Comparison of ENCODE assay signal across 8 cellular contexts in the genomic region with DNA sequence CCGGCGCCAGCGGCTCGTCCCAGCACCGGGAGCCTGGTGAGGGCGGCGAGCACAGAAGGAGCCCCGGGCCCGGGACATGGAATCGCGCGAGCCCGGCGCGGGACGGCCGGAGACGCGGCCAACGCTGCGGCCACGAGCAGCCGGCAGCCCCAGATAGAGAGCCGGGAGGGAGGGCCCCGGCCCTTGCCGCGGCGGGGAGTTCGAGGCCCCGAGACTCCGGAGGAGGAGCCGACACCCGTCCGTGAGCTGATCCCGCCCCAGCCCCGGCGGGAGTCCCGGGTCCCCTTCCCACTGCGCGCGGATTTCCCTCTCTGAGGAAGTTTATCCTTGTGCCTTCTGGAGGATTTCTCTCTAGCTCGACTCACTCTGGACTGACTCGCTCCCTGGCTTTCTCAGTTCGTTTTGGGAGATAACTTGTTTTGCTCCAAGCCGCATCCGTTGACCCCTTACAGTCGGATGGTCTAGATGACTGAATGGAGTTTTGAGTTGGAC. TPM values are rescaled to one million over a fixed set of nuclear protein-coding genes. Genes with fewer than 3 reads are reported as not detected.
DNase-seq lines count a peak whose midpoint lies in the region; ATAC-seq and TF ChIP-seq lines count a peak whose summit lies in the region.

No MANE protein-coding gene starts in this region.

- peak overlapping the region; percentile 75 for H3K4me3 ChIP-seq in GM08714 (ENCODE audit: low read length)
- peak overlapping the region; percentile 89 for H3K4me3 ChIP-seq in H7 (ENCODE audit: insufficient read depth, low read depth, low read length)
- H3K4me3 ChIP-seq in prostate gland, result peak overlapping the region; percentile 76 to 87

- H3K4me3 Mint-ChIP-seq in activated naive CD4-positive, alpha-beta T cell treated with anti-CD3 and anti-CD28 coated beads, Interleukin-2, amount 50 U/mL, for 24 hours, result peak overlapping the region; percentile 95

- H3K9me3 ChIP-seq in prostate gland, result no peaks in the 10 kb centered on the region

- H3K9me3 Mint-ChIP-seq in activated naive CD4-positive, alpha-beta T cell treated with anti-CD3 and anti-CD28 coated beads, Interleukin-2, amount 50 U/mL, for 24 hours, result no peaks in the 10 kb centered on the region

- H3K27me3 ChIP-seq in H7 (ENCODE audit: control insufficient read depth, insufficient read depth, low read length) (no peaks in the 10 kb centered on the region), prostate gland (replicated peaks; ENCODE audit: insufficient read depth) (no peaks in the 10 kb centered on the region)

- ATAC-seq in left cardiac atrium (peak; percentile 39 to 53), HG03196 (IDR thresholded peaks at IDR 0.05; ENCODE audit: unreplicated experiment) (no peak)

- H3K36me3 ChIP-seq in H7 (replicated peaks; ENCODE audit: control insufficient read depth, insufficient read depth, low read length) (no peaks in the 10 kb centered on the region; the same call in 1 of the 2 replicates), prostate gland (no peaks in the 10 kb centered on the region)

- H3K27me3 Mint-ChIP-seq in activated naive CD4-positive, alpha-beta T cell treated with anti-CD3 and anti-CD28 coated beads, Interleukin-2, amount 50 U/mL, for 24 hours, result peaks cover 48% of the 10 kb centered on the region

- under 1% methylated on average over 47 of the region's 47 CpGs for WGBS in prostate gland

- peaks cover 35% of the 10 kb centered on the region for H3K4me1 Mint-ChIP-seq in activated naive CD4-positive, alpha-beta T cell treated with anti-CD3 and anti-CD28 coated beads, Interleukin-2, amount 50 U/mL, for 24 hours

- peak overlapping the region; percentile 95 to 97 for H3K27ac ChIP-seq in prostate gland

- H3K27ac Mint-ChIP-seq in activated naive CD4-positive, alpha-beta T cell treated with anti-CD3 and anti-CD28 coated beads, Interleukin-2, amount 50 U/mL, for 24 hours, result no peak overlapping the region

- no peaks in the 10 kb centered on the region for H3K4me1 ChIP-seq in prostate gland (replicated peaks)

- peaks cover 3% of the 10 kb centered on the region for H3K36me3 Mint-ChIP-seq in activated naive CD4-positive, alpha-beta T cell treated with anti-CD3 and anti-CD28 coated beads, Interleukin-2, amount 50 U/mL, for 24 hours

- intact Hi-C loops in left cardiac atrium (cut with DNase I), result loop anchor here (5.0 to 10.0 kb wide), 3 partner anchors 88 to 138 kb away; no protein-coding TSS in a partner anchor
- intact Hi-C loops in prostate gland (cut with DNase I), result loop anchor here (5.0 to 10.0 kb wide), 5 partner anchors 68 to 956 kb away; partner anchors contain the start of gene SC5D

- peak; percentile 86 for DNase-seq in H7
- DNase-seq in NCI-H226, result peak; percentile 43
- peak; percentile 63 for DNase-seq in left cardiac atrium
- peak; percentile 41 for DNase-seq in prostate gland (ENCODE audit: low spot score)
- no peak for DNase-seq in amniotic stem cell (lab: John Stamatoyannopoulos, UW)

- TF ChIP-seq CTCF in prostate gland (IDR thresholded peaks at IDR 0.05), result no peak

- no peak for TF ChIP-seq POLR2A in prostate gland (IDR thresholded peaks at IDR 0.05)

RNA-seq across cellular contexts. Expression of gene ARHGEF12, which starts 0.5 kb away (rescaled TPM):
- total RNA-seq in H7 (2014; rRNA removed; shearing (Covaris generic)), result 19.2 and 27.6 TPM in 2 replicates
- total RNA-seq in left cardiac atrium (10 to 100 TPM; 76.4 to 92.3 TPM), prostate gland (10 to 100 TPM; 86.2 to 96.5 TPM)

RNA-seq across cellular contexts. Expression of gene TLCD5, which starts 11.6 kb away (rescaled TPM):
- total RNA-seq in H7 (2014; rRNA removed; shearing (Covaris generic)), result 14.3 and 17.7 TPM in 2 replicates
- 10 to 100 TPM; 14.1 to 15.6 TPM for total RNA-seq in left cardiac atrium
- 10 to 100 TPM in 1 of 2 donors, 1 to 10 TPM in 1; 7.8 to 10.6 TPM for total RNA-seq in prostate gland
